Comparison of ENCODE assay signal across 8 cellular contexts in the genomic region with DNA sequence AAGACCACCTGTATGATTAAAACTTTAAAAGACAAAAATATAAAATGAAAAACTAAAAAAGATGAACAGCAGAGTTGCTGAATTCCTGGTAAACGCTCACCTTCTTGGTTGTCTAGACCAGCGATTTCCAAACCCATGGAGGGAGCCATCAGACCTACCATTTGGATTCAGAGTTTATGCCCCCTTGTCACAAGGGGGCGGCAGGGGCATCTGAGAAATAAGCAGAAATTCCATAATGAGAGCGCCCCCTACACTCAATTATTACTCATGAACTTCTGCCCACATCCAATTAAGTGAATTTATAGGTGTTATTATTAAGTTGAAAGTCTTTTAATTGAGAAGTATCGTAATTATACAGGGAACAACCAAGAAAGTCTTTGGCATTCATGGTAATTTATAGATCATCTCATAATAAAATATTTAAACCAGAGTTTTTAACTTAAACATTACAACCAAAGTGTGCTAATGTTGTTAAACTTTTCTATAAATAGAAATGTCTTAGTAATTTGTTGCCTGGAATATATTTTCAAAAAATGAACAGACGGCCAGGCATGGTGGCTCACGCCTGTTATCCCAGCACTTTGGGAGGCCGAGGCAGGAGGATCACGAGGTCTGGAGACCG. TPM values are rescaled to one million over a fixed set of nuclear protein-coding genes. Genes with fewer than 3 reads are reported as not detected.
DNase-seq lines count a peak whose midpoint lies in the region; ATAC-seq and TF ChIP-seq lines count a peak whose summit lies in the region.

No MANE protein-coding gene starts in this region.

- no peaks in the 10 kb centered on the region for H3K27me3 ChIP-seq in body of pancreas

- TF ChIP-seq CTCF in LNCAP (IDR thresholded peaks at IDR 0.05) (peak; percentile 83), body of pancreas (IDR thresholded peaks at IDR 0.05) (peak; percentile 16 to 68 (median 42))

- intact Hi-C loops in body of pancreas (cut with DNase I) = no loop called here

- no peak overlapping the region for H3K4me3 Mint-ChIP-seq in T-helper 2 cell treated with Interferon-gamma antibody and Interleukin-4, amounts not matched to agents 5 μg/mL and 100 μg/mL, for 36 hours

- H3K4me1 ChIP-seq in body of pancreas = no peaks in the 10 kb centered on the region

- no peaks in the 10 kb centered on the region for H3K36me3 ChIP-seq in body of pancreas (replicated peaks in 1 of 2; ENCODE audit: insufficient read depth in 1 of 2, low read depth in 2 of 2)

- no peaks in the 10 kb centered on the region for H3K36me3 Mint-ChIP-seq in T-helper 2 cell treated with Interferon-gamma antibody and Interleukin-4, amounts not matched to agents 5 μg/mL and 100 μg/mL, for 36 hours (ENCODE audit: low read depth)

- no peaks in the 10 kb centered on the region for H3K9me3 ChIP-seq in body of pancreas

- no peak for TF ChIP-seq POLR2A in body of pancreas (IDR thresholded peaks at IDR 0.05)

- H3K27ac ChIP-seq in body of pancreas = no peak overlapping the region

- ATAC-seq in body of pancreas (no peak), left lobe of liver (peak; percentile 84), HG02678 (IDR thresholded peaks at IDR 0.05; ENCODE audit: unreplicated experiment) (no peak)
- ATAC-seq in stimulated activated naive CD8-positive, alpha-beta T cell treated with anti-CD3 and anti-CD28 coated beads, Interleukin-15, Interleukin-2, amounts not matched to agents 100 U/mL and 50 U/mL, for 24 hours = no peak

- H3K9me3 Mint-ChIP-seq in T-helper 2 cell treated with Interferon-gamma antibody and Interleukin-4, amounts not matched to agents 5 μg/mL and 100 μg/mL, for 36 hours = no peaks in the 10 kb centered on the region

- DNase-seq in EL = peak; percentile 83
- DNase-seq in T-helper 2 cell treated with Interferon-gamma antibody and Interleukin-4, amounts not matched to agents 5 μg/mL and 100 μg/mL, for 36 hours (ENCODE audit: low spot score) = peak; percentile 37
- DNase-seq in body of pancreas = peak; percentile 17 to 64 (median 52)
- DNase-seq in left lobe of liver (ENCODE audit: low spot score) = no peak
- peak; percentile 59 for DNase-seq in stimulated activated naive CD8-positive, alpha-beta T cell treated with anti-CD3 and anti-CD28 coated beads, Interleukin-15, Interleukin-2, amounts not matched to agents 100 U/mL and 50 U/mL, for 24 hours
- no peak for DNase-seq in NCI-H774 (lab: John Stamatoyannopoulos, UW)

- H3K27me3 Mint-ChIP-seq in T-helper 2 cell treated with Interferon-gamma antibody and Interleukin-4, amounts not matched to agents 5 μg/mL and 100 μg/mL, for 36 hours (ENCODE audit: low read depth) = peaks cover 33% of the 10 kb centered on the region

- H3K27ac Mint-ChIP-seq in T-helper 2 cell treated with Interferon-gamma antibody and Interleukin-4, amounts not matched to agents 5 μg/mL and 100 μg/mL, for 36 hours = no peak overlapping the region

- no peak overlapping the region for H3K4me3 ChIP-seq in body of pancreas

- 57 to 64% methylated on average over 10 of the region's 10 CpGs for WGBS in body of pancreas, 2 donors

- peaks cover 8% of the 10 kb centered on the region for H3K4me1 Mint-ChIP-seq in T-helper 2 cell treated with Interferon-gamma antibody and Interleukin-4, amounts not matched to agents 5 μg/mL and 100 μg/mL, for 36 hours (ENCODE audit: low read depth)

RNA-seq across cellular contexts. Expression of gene SPATA31C2, which starts 35.2 kb away (rescaled TPM):
- not detected for total RNA-seq in body of pancreas
- total RNA-seq in left lobe of liver = not detected

Comparison
In these comparisons a context has a peak if more than half of its experiments do, and no peak if none do; other contexts are left out.
1. DNase-seq: peak in EL (single experiment), T-helper 2 cell treated with Interferon-gamma antibody and Interleukin-4, amounts not matched to agents 5 μg/mL and 100 μg/mL, for 36 hours (single experiment), body of pancreas (4 of 4) and stimulated activated naive CD8-positive, alpha-beta T cell treated with anti-CD3 and anti-CD28 coated beads, Interleukin-15, Interleukin-2, amounts not matched to agents 100 U/mL and 50 U/mL, for 24 hours (single experiment); none in left lobe of liver (single experiment) and NCI-H774 (single experiment).